1 cellular context compared by ENCODE assay signal in the genomic region with DNA sequence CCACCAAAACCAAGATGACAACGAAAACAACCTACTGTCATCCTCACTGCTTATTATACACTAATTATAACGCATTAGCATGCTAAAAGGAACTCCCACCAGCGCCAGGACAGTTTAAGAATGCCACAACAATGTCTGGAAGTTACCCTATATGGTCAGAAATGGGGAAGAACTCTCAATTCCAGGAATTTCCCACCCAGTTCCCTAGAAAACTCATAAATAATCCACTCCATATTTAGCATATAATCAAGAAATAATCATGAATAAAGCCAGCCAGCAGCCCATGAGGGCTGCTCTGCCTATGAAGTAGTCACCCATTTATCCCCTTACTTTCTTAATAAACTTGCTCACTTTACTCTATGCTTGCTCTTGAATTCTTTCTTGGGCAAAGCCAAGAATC.
TF ChIP-seq lines count a peak whose summit lies in the region.

No MANE protein-coding gene starts in this region.

TF ChIP-seq in GM23338, 12 proteins besides CTCF, POLR2A, EP300 and RAD21 (continued from another document):
- TF ChIP-seq, protein P1, sequence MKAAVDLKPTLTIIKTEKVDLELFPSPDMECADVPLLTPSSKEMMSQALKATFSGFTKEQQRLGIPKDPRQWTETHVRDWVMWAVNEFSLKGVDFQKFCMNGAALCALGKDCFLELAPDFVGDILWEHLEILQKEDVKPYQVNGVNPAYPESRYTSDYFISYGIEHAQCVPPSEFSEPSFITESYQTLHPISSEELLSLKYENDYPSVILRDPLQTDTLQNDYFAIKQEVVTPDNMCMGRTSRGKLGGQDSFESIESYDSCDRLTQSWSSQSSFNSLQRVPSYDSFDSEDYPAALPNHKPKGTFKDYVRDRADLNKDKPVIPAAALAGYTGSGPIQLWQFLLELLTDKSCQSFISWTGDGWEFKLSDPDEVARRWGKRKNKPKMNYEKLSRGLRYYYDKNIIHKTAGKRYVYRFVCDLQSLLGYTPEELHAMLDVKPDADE (IDR thresholded peaks at IDR 0.05) = no peak
